ENCODE assay signal across 20 cellular contexts in the genomic region with DNA sequence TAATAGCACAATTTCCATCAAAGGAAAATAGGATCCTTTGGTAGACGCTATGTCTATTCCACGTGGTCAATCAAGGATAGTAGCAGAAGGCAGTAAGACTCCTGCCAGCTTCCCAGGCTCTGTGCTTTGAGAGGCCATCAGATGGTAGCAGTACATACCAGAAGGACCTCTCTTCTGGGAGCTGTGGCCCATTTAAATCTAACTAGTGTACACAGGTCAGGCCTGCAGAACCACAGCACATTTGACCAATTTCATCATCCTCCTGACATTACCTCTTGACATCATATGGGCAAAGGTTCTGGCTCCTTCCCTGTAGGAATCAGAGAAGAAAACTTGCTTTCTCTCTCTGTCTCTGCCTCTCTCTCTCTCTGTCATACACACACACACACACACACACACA.
A peak's percentile ranks its signal among the peaks of the same experiment; 100 is the strongest.
DNase-seq lines count a peak whose midpoint lies in the region; ATAC-seq and TF ChIP-seq lines count a peak whose summit lies in the region.
"Had no signal": no experiment of that assay in that cellular context is flagged by ENCODE, and none has a peak within 500 bp of the region (broad histone marks: within the 10 kb centered on the region; RNA-seq: fewer than 3 reads in every experiment).

No MANE protein-coding gene starts in this region.

- POLR2A ChIA-PET in activated CD8-positive, alpha-beta T cell treated with anti-CD3 and anti-CD28 coated beads, Interleukin-2, amount 10 ng/mL, durations not matched to agents 7 days and 5 days (lab: Charles Lee): no interaction called here

- H3K9me3 ChIP-seq in smooth muscle cell (replicated peaks; ENCODE audit: low read depth) (no peaks in the 10 kb centered on the region), psoas muscle (no peaks in the 10 kb centered on the region)
- H3K9me3 ChIP-seq: body of pancreas had no signal

- H4K20me1 ChIP-seq in smooth muscle cell (ENCODE audit: low read depth): no peaks in the 10 kb centered on the region

- H3K36me3 ChIP-seq in smooth muscle cell (ENCODE audit: low read depth) (no peaks in the 10 kb centered on the region), psoas muscle (ENCODE audit: insufficient read depth in 1 of 2, low read depth in 1 of 2) (no peaks in the 10 kb centered on the region)

- H2AFZ ChIP-seq in smooth muscle cell (ENCODE audit: low read depth): peak overlapping the region; percentile 61

- H3K27ac ChIP-seq in smooth muscle cell (ENCODE audit: low read depth): no peak overlapping the region
- no peak overlapping the region for H3K27ac ChIP-seq in psoas muscle
- H3K27ac ChIP-seq: body of pancreas, HL-60 had no signal

- CTCF ChIA-PET in activated CD8-positive, alpha-beta T cell treated with anti-CD3 and anti-CD28 coated beads, Interleukin-2, amount 10 ng/mL, durations not matched to agents 7 days and 5 days (lab: Charles Lee): no interaction called here

- H3K9me3 Mint-ChIP-seq in activated CD8-positive, alpha-beta T cell treated with anti-CD3 and anti-CD28 coated beads, Interleukin-2, amount 10 ng/mL, durations not matched to agents 7 days and 5 days (ENCODE audit: insufficient read depth): no peaks in the 10 kb centered on the region

- no peaks in the 10 kb centered on the region for H3K79me2 ChIP-seq in smooth muscle cell (ENCODE audit: low read depth)

- peaks cover 3% of the 10 kb centered on the region for H3K27me3 Mint-ChIP-seq in activated CD8-positive, alpha-beta T cell treated with anti-CD3 and anti-CD28 coated beads, Interleukin-2, amount 10 ng/mL, durations not matched to agents 7 days and 5 days (ENCODE audit: low read depth)

- H3K4me3 ChIP-seq in fibroblast of the aortic adventitia (ENCODE audit: low read depth, low read length): no peak overlapping the region
- H3K4me3 ChIP-seq in smooth muscle cell: no peak overlapping the region
- no peak overlapping the region for H3K4me3 ChIP-seq in psoas muscle
- H3K4me3 ChIP-seq: body of pancreas had no signal

- no peak overlapping the region for H3K4me2 ChIP-seq in smooth muscle cell

- intact Hi-C loops in psoas muscle (cut with DNase I): no loop called here

- no peaks in the 10 kb centered on the region for H3K4me1 Mint-ChIP-seq in activated CD8-positive, alpha-beta T cell treated with anti-CD3 and anti-CD28 coated beads, Interleukin-2, amount 10 ng/mL, durations not matched to agents 7 days and 5 days (ENCODE audit: low read depth)
- H3K4me1 Mint-ChIP-seq: stimulated activated naive B cell treated with anti-CD40 and anti-IgM and Interleukin-4, amounts not matched to agents 10 μg/mL and 1 μg/mL and 100 μg/mL, for 72 hours; T-cell had no signal

- H3K27me3 ChIP-seq in smooth muscle cell (ENCODE audit: low read depth): no peaks in the 10 kb centered on the region
- no peaks in the 10 kb centered on the region for H3K27me3 ChIP-seq in psoas muscle (ENCODE audit: insufficient read depth in 3 of 3, low read length in 2 of 3)
- H3K27me3 ChIP-seq: body of pancreas had no signal

- no peak overlapping the region for H3K9ac ChIP-seq in smooth muscle cell (ENCODE audit: low read depth)

- TF ChIP-seq CTCF in GM13976 (IDR thresholded peaks at IDR 0.05; ENCODE audit: borderline replicate concordance, control extremely low read depth, extremely low read depth, insufficient read depth, missing control alignments) (peak; percentile 11), fibroblast of the aortic adventitia (IDR thresholded peaks at IDR 0.05; ENCODE audit: insufficient read depth, low read length) (peak; percentile 12), smooth muscle cell (IDR thresholded peaks at IDR 0.05; ENCODE audit: borderline replicate concordance, insufficient read depth, poor library complexity, severe bottlenecking) (no peak), psoas muscle (IDR thresholded peaks at IDR 0.05) (no peak)

- no peak overlapping the region for H3K4me3 Mint-ChIP-seq in activated CD8-positive, alpha-beta T cell treated with anti-CD3 and anti-CD28 coated beads, Interleukin-2, amount 10 ng/mL, durations not matched to agents 7 days and 5 days
- H3K4me3 Mint-ChIP-seq: stimulated activated naive B cell treated with anti-CD40 and anti-IgM and Interleukin-4, amounts not matched to agents 10 μg/mL and 1 μg/mL and 100 μg/mL, for 72 hours; T-cell had no signal

- no peaks in the 10 kb centered on the region for H3F3A ChIP-seq in smooth muscle cell (ENCODE audit: low read depth)

- H3K36me3 Mint-ChIP-seq in activated CD8-positive, alpha-beta T cell treated with anti-CD3 and anti-CD28 coated beads, Interleukin-2, amount 10 ng/mL, durations not matched to agents 7 days and 5 days (ENCODE audit: low read depth): no peaks in the 10 kb centered on the region
- H3K36me3 Mint-ChIP-seq: stimulated activated naive B cell treated with anti-CD40 and anti-IgM and Interleukin-4, amounts not matched to agents 10 μg/mL and 1 μg/mL and 100 μg/mL, for 72 hours; T-cell had no signal

- ATAC-seq in SK-N-SH treated with all-trans-retinoic acid at 6 μM for 48 hours (peak; percentile 41; the same call in 1 of the 3 replicates), psoas muscle (no peak)
- no peak for ATAC-seq in activated CD8-positive, alpha-beta T cell treated with anti-CD3 and anti-CD28 coated beads, Interleukin-2, amount 10 ng/mL, durations not matched to agents 7 days and 5 days
- ATAC-seq: body of pancreas; stimulated activated naive B cell treated with anti-CD40 and anti-IgM and Interleukin-4, amounts not matched to agents 10 μg/mL and 1 μg/mL and 100 μg/mL, for 72 hours; T-cell had no signal

- H3K27ac Mint-ChIP-seq in activated CD8-positive, alpha-beta T cell treated with anti-CD3 and anti-CD28 coated beads, Interleukin-2, amount 10 ng/mL, durations not matched to agents 7 days and 5 days: no peak overlapping the region
- H3K27ac Mint-ChIP-seq: stimulated activated naive B cell treated with anti-CD40 and anti-IgM and Interleukin-4, amounts not matched to agents 10 μg/mL and 1 μg/mL and 100 μg/mL, for 72 hours; T-cell had no signal

- H3K4me1 ChIP-seq in smooth muscle cell (ENCODE audit: low read depth) (no peaks in the 10 kb centered on the region), psoas muscle (no peaks in the 10 kb centered on the region)
- H3K4me1 ChIP-seq: body of pancreas had no signal

- in situ Hi-C loops in GM13976 (cut with MboI; ENCODE audit: low sequenced_read_pairs, unreplicated experiment): no loop called here

- DNase-seq in GM13976 (ENCODE audit: low spot score): no peak
- DNase-seq in fibroblast of the aortic adventitia (ENCODE audit: low read depth): peak; percentile 40
- DNase-seq in smooth muscle cell (lab: John Stamatoyannopoulos, UW; ENCODE audit: unreplicated experiment): no peak
- no peak for DNase-seq in NCI-H2081 treated with DMSO at 0.1 percent for 48 hours (lab: John Stamatoyannopoulos, UW)
- no peak for DNase-seq in activated CD8-positive, alpha-beta T cell treated with anti-CD3 and anti-CD28 coated beads, Interleukin-2, amount 10 ng/mL, durations not matched to agents 7 days and 5 days
- DNase-seq in psoas muscle: no peak
- DNase-seq: activated CD4-positive, CD25-positive, alpha-beta regulatory T cell; activated effector memory CD4-positive, alpha-beta T cell treated with anti-CD3 and anti-CD28 coated beads, Interleukin-2, amount 50 U/mL, for 16 hours; C1 segment of cervical spinal cord; DMS153; effector CD4-positive, alpha-beta T cell; Kasumi-1; NCI-H1930; NCI-H526 treated with DMSO at 0.1 percent for 48 hours; nucleus accumbens; stimulated activated naive B cell treated with anti-CD40 and anti-IgM and Interleukin-4, amounts not matched to agents 10 μg/mL and 1 μg/mL and 100 μg/mL, for 72 hours; T-cell had no signal

- 75% methylated on average over 2 of the region's 2 CpGs for WGBS in smooth muscle cell (ENCODE audit: low lambda C conversion rate)
- WGBS in psoas muscle, 3 donors: 75 to 86% (median 83%) methylated on average over 2 of the region's 2 CpGs

TF ChIP-seq in SK-N-SH treated with all-trans-retinoic acid at 6 μM for 48 hours, 23 proteins besides CTCF, POLR2A, EP300 and RAD21 (continues in another document):
- TF ChIP-seq RARB (CRISPR knock-in tag; IDR thresholded peaks at IDR 0.05) (no peak), GLIS3 (CRISPR knock-in tag; IDR thresholded peaks at IDR 0.05) (no peak), ARNTL (CRISPR knock-in tag; IDR thresholded peaks at IDR 0.05; ENCODE audit: borderline replicate concordance, low read depth) (no peak), BACH2 (CRISPR knock-in tag; IDR thresholded peaks at IDR 0.05; ENCODE audit: borderline replicate concordance) (no peak), ZC3H10 (CRISPR knock-in tag; IDR thresholded peaks at IDR 0.05) (no peak), SNAI2 (CRISPR knock-in tag; IDR thresholded peaks at IDR 0.05) (no peak), OSR1 (CRISPR knock-in tag; IDR thresholded peaks at IDR 0.05) (no peak), CSDC2 (CRISPR knock-in tag; IDR thresholded peaks at IDR 0.05) (no peak), ESRRG (CRISPR knock-in tag; IDR thresholded peaks at IDR 0.05) (no peak), ZNF8 (CRISPR knock-in tag; IDR thresholded peaks at IDR 0.05) (no peak), ZNF70 (CRISPR knock-in tag; IDR thresholded peaks at IDR 0.05) (no peak)
- TF ChIP-seq, protein P1, sequence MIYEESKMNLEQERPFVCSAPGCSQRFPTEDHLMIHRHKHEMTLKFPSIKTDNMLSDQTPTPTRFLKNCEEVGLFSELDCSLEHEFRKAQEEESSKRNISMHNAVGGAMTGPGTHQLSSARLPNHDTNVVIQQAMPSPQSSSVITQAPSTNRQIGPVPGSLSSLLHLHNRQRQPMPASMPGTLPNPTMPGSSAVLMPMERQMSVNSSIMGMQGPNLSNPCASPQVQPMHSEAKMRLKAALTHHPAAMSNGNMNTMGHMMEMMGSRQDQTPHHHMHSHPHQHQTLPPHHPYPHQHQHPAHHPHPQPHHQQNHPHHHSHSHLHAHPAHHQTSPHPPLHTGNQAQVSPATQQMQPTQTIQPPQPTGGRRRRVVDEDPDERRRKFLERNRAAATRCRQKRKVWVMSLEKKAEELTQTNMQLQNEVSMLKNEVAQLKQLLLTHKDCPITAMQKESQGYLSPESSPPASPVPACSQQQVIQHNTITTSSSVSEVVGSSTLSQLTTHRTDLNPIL (CRISPR knock-in tag; IDR thresholded peaks at IDR 0.05; ENCODE audit: low read depth): no peak
- TF ChIP-seq, protein P2, sequence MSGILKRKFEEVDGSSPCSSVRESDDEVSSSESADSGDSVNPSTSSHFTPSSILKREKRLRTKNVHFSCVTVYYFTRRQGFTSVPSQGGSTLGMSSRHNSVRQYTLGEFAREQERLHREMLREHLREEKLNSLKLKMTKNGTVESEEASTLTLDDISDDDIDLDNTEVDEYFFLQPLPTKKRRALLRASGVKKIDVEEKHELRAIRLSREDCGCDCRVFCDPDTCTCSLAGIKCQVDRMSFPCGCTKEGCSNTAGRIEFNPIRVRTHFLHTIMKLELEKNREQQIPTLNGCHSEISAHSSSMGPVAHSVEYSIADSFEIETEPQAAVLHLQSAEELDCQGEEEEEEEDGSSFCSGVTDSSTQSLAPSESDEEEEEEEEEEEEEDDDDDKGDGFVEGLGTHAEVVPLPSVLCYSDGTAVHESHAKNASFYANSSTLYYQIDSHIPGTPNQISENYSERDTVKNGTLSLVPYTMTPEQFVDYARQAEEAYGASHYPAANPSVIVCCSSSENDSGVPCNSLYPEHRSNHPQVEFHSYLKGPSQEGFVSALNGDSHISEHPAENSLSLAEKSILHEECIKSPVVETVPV (CRISPR knock-in tag; IDR thresholded peaks at IDR 0.05): no peak

Comparison
In these comparisons a context has a peak if more than half of its experiments do, and no peak if none do; other contexts are left out.
1. CTCF ChIP-seq: peak in GM13976 (single experiment) and fibroblast of the aortic adventitia (single experiment); none in smooth muscle cell (single experiment) and psoas muscle (single experiment).